ENCODE assay signal across 29 cellular contexts in genomic region chr9:23771746-23772145, GRCh38. TPM values are rescaled to one million over a fixed set of nuclear protein-coding genes. Genes with fewer than 3 reads are reported as not detected.
DNase-seq lines count a peak whose midpoint lies in the region; ATAC-seq and TF ChIP-seq lines count a peak whose summit lies in the region.
"Had no signal": no experiment of that assay in that cellular context is flagged by ENCODE, and none has a peak within 500 bp of the region (broad histone marks: within the 10 kb centered on the region; RNA-seq: fewer than 3 reads in every experiment).

No MANE protein-coding gene starts in this region.

- H2AFZ ChIP-seq in mammary epithelial cell (ENCODE audit: low read depth, low read length), result no peak overlapping the region

- H3K36me3 ChIP-seq in mammary epithelial cell (ENCODE audit: insufficient read depth, low read length) (no peaks in the 10 kb centered on the region), RWPE2 (ENCODE audit: low read depth) (no peaks in the 10 kb centered on the region)

- no peak overlapping the region for H3K9ac ChIP-seq in mammary epithelial cell (ENCODE audit: insufficient read depth, low read length)
- H3K9ac ChIP-seq: KMS-11 had no signal

- H3K4me1 Mint-ChIP-seq in MCF 10A (ENCODE audit: insufficient read depth, unreplicated experiment), result peaks cover 64% of the 10 kb centered on the region
- no peaks in the 10 kb centered on the region for H3K4me1 Mint-ChIP-seq in stimulated activated effector memory CD8-positive, alpha-beta T cell treated with anti-CD3 and anti-CD28 coated beads, Interleukin-12 subunit alpha, Interleukin-12 subunit beta, amount 100 ng/mL, for 72 hours

- intact Hi-C loops in mammary epithelial cell (cut with micrococcal nuclease), result no loop called here
- intact Hi-C loops in MCF 10A (cut with micrococcal nuclease), result no loop called here
- intact Hi-C loops in lower leg skin (cut with DNase I; ENCODE audit: low total_unique reads), result no loop called here

- in situ Hi-C loops in mammary epithelial cell (cut with MboI; ENCODE audit: low sequenced_read_pairs in 2 of 2), result no loop called here

- H3K9me3 Mint-ChIP-seq in MCF 10A (ENCODE audit: unreplicated experiment), result no peaks in the 10 kb centered on the region
- H3K9me3 Mint-ChIP-seq in stimulated activated effector memory CD8-positive, alpha-beta T cell treated with anti-CD3 and anti-CD28 coated beads, Interleukin-12 subunit alpha, Interleukin-12 subunit beta, amount 100 ng/mL, for 72 hours, result peaks cover 11% of the 10 kb centered on the region

- H3K4me3 ChIP-seq in mammary epithelial cell (replicated peaks in 1 of 3; ENCODE audit: insufficient read depth in 1 of 3, low read depth in 2 of 3, low read length in 3 of 3), result no peak overlapping the region
- no peak overlapping the region for H3K4me3 ChIP-seq in RWPE2 (ENCODE audit: severe bottlenecking)
- H3K4me3 ChIP-seq in lower leg skin (ENCODE audit: low read depth, poor library complexity, severe bottlenecking), result no peak overlapping the region

- H3K4me1 ChIP-seq in mammary epithelial cell (ENCODE audit: insufficient read depth, low read length) (peaks cover 61% of the 10 kb centered on the region), RWPE2 (ENCODE audit: insufficient read depth, poor library complexity, severe bottlenecking) (peaks cover 89% of the 10 kb centered on the region), foreskin keratinocyte (peaks cover 72% of the 10 kb centered on the region)

- DNase-seq in mammary epithelial cell (peak; percentile 49), MCF 10A (ENCODE audit: unreplicated experiment) (no peak), RWPE2 (ENCODE audit: low spot score) (no peak), foreskin keratinocyte (peak in 1 of 2 donors; percentile 35), mucosa of gallbladder (ENCODE audit: low spot score) (no peak), lower leg skin (ENCODE audit: low spot score in 2 of 2) (no peak)
- no peak for DNase-seq in stimulated activated effector memory CD8-positive, alpha-beta T cell treated with anti-CD3 and anti-CD28 coated beads, Interleukin-12 subunit alpha, Interleukin-12 subunit beta, amount 100 ng/mL, for 72 hours (ENCODE audit: low spot score in 2 of 2)
- DNase-seq: AML-193; C1 segment of cervical spinal cord; Calu3; CD8-positive, alpha-beta T cell; DMS153; GF-D8; H7; HFFc6; IMR-90; MV-4-11; NCI-H1105 treated with DMSO at 0.1 percent for 48 hours; NCI-H2081; NCI-H2171; NCI-H526; OCI-M1; RPMI8226; SIG-M5 had no signal

- POLR2A ChIA-PET in MCF 10A (lab: Yijun Ruan, JAX), result interaction anchor here (0.7 to 5.1 kb wide), 4 partner anchors 24 to 54 kb away, joined by 3 to 39 read pairs (median 6); partner anchors contain the start of gene ELAVL2

- no peak for TF ChIP-seq CTCF in mammary epithelial cell (conservative IDR thresholded peaks at IDR 0.05 in 1 of 2, IDR thresholded peaks at IDR 0.05 in 1 of 2; ENCODE audit: extremely low read depth in 1 of 2, insufficient read depth in 1 of 2, low read depth in 1 of 2, low read length in 2 of 2)
- TF ChIP-seq CTCF in MCF 10A (IDR thresholded peaks at IDR 0.05; ENCODE audit: unreplicated experiment), result no peak
- no peak for TF ChIP-seq CTCF in RWPE2 (IDR thresholded peaks at IDR 0.05; ENCODE audit: poor library complexity, severe bottlenecking)
- no peak for TF ChIP-seq CTCF in foreskin keratinocyte (conservative IDR thresholded peaks at IDR 0.05)
- TF ChIP-seq CTCF in lower leg skin (IDR thresholded peaks at IDR 0.05), result no peak

- no peaks in the 10 kb centered on the region for H3K36me3 Mint-ChIP-seq in MCF 10A (ENCODE audit: insufficient read depth, unreplicated experiment)
- H3K36me3 Mint-ChIP-seq in stimulated activated effector memory CD8-positive, alpha-beta T cell treated with anti-CD3 and anti-CD28 coated beads, Interleukin-12 subunit alpha, Interleukin-12 subunit beta, amount 100 ng/mL, for 72 hours, result no peaks in the 10 kb centered on the region
- H3K36me3 Mint-ChIP-seq: CD8-positive, alpha-beta T cell had no signal

- H3K27ac ChIP-seq in mammary epithelial cell (ENCODE audit: insufficient read depth, low read depth, low read length) (peak overlapping the region; percentile 52), RWPE2 (ENCODE audit: poor library complexity, severe bottlenecking) (peak overlapping the region; percentile 98), foreskin keratinocyte (peak overlapping the region; percentile 72)
- H3K27ac ChIP-seq: 22Rv1, HL-60, KMS-11 had no signal

- H3K9me3 ChIP-seq in mammary epithelial cell (replicated peaks; ENCODE audit: insufficient read depth, low read length), result no peaks in the 10 kb centered on the region
- no peaks in the 10 kb centered on the region for H3K9me3 ChIP-seq in RWPE2 (ENCODE audit: severe bottlenecking)

- BruUV-seq in mammary epithelial cell (replicated peaks; lab: Mats Ljungman, UMichigan) (no TSS peak), MCF 10A (replicated peaks; lab: Mats Ljungman, UMichigan) (no TSS peak)

- peaks cover 56% of the 10 kb centered on the region for H3K79me2 ChIP-seq in mammary epithelial cell (ENCODE audit: insufficient read depth, low read length)

- H3K4me3 Mint-ChIP-seq in MCF 10A (ENCODE audit: unreplicated experiment), result no peak overlapping the region
- H3K4me3 Mint-ChIP-seq in stimulated activated effector memory CD8-positive, alpha-beta T cell treated with anti-CD3 and anti-CD28 coated beads, Interleukin-12 subunit alpha, Interleukin-12 subunit beta, amount 100 ng/mL, for 72 hours, result no peak overlapping the region
- H3K4me3 Mint-ChIP-seq: CD8-positive, alpha-beta T cell; HFFc6 had no signal

- dilution Hi-C loops in mammary epithelial cell (cut with HindIII; ENCODE audit: low sequenced_read_pairs), result no loop called here

- no peaks in the 10 kb centered on the region for H3K27me3 Mint-ChIP-seq in MCF 10A (ENCODE audit: insufficient read depth, unreplicated experiment)

- no peaks in the 10 kb centered on the region for H4K20me1 ChIP-seq in mammary epithelial cell (ENCODE audit: insufficient read depth, low read length)

- no peak overlapping the region for H3K27ac Mint-ChIP-seq in MCF 10A (ENCODE audit: low read depth, unreplicated experiment)
- no peak overlapping the region for H3K27ac Mint-ChIP-seq in stimulated activated effector memory CD8-positive, alpha-beta T cell treated with anti-CD3 and anti-CD28 coated beads, Interleukin-12 subunit alpha, Interleukin-12 subunit beta, amount 100 ng/mL, for 72 hours
- H3K27ac Mint-ChIP-seq: CD8-positive, alpha-beta T cell; HFFc6 had no signal

- 0 out of 3 replicates have a peak, but pooled peaks have one; percentile 13 for ATAC-seq in RWPE2 (ENCODE audit: low read depth)
- ATAC-seq in foreskin keratinocyte, result peak; percentile 14
- no peak for ATAC-seq in GM18867 (IDR thresholded peaks at IDR 0.05; ENCODE audit: unreplicated experiment)
- no peak for ATAC-seq in stimulated activated effector memory CD8-positive, alpha-beta T cell treated with anti-CD3 and anti-CD28 coated beads, Interleukin-12 subunit alpha, Interleukin-12 subunit beta, amount 100 ng/mL, for 72 hours
- ATAC-seq: CD8-positive, alpha-beta T cell; SK-N-SH treated with all-trans-retinoic acid at 6 μM for 48 hours had no signal

- no peaks in the 10 kb centered on the region for H3K27me3 ChIP-seq in mammary epithelial cell (ENCODE audit: insufficient read depth, low read length)
- no peaks in the 10 kb centered on the region for H3K27me3 ChIP-seq in RWPE2 (ENCODE audit: insufficient read depth, poor library complexity, severe bottlenecking)
- H3K27me3 ChIP-seq in foreskin keratinocyte, result no peaks in the 10 kb centered on the region

- CTCF ChIA-PET in mammary epithelial cell (lab: Charles Lee; ENCODE audit: low non-redundant PET) (interaction anchor here (0.6 kb wide), 1 partner anchor 11 kb away, joined by 4 read pairs; no protein-coding TSS in a partner anchor), MCF 10A (lab: Yijun Ruan, JAX) (interaction anchor here (0.6 to 0.7 kb wide), 6 partner anchors 21 to 180 kb away, joined by 3 to 4 read pairs (median 3); no protein-coding TSS in a partner anchor)

- peak overlapping the region; percentile 55 for H3K4me2 ChIP-seq in mammary epithelial cell (ENCODE audit: insufficient read depth, low read depth, low read length)

- TF ChIP-seq POLR2A in lower leg skin (IDR thresholded peaks at IDR 0.05), result no peak

RNA-seq across cellular contexts. Expression of gene ELAVL2, which starts 54.3 kb away (rescaled TPM):
- total RNA-seq in mammary epithelial cell, result 1 to 10 TPM in 1 of 2 donors, under 1 TPM in 1; 0.67 to 5.7 TPM
- polyA plus RNA-seq in mammary epithelial cell, result 5.2 TPM
- polyA minus RNA-seq in mammary epithelial cell, result 11.7 TPM
- total RNA-seq in MCF 10A (2022), result 1.6 and 6.0 TPM in 2 replicates
- total RNA-seq in foreskin keratinocyte, result 10.4 and 12.1 TPM in 2 replicates
- 2.5 and 3.2 TPM in 2 replicates for polyA plus RNA-seq in foreskin keratinocyte
- 0.23 TPM for total RNA-seq in mucosa of gallbladder
- 1 to 10 TPM in 1 of 4 donors, under 1 TPM in 3; 0.11 to 1.3 (median 0.42) TPM for total RNA-seq in lower leg skin
- total RNA-seq: Calu3; CD8-positive, alpha-beta T cell; HFFc6 had no signal
- polyA plus RNA-seq: IMR-90 had no signal

Comparison
In these comparisons a context has a peak if more than half of its experiments do, and no peak if none do; other contexts are left out.
1. ATAC-seq: peak in RWPE2 (single experiment) and foreskin keratinocyte (single experiment); none in GM18867 (single experiment) and stimulated activated effector memory CD8-positive, alpha-beta T cell treated with anti-CD3 and anti-CD28 coated beads, Interleukin-12 subunit alpha, Interleukin-12 subunit beta, amount 100 ng/mL, for 72 hours (single experiment).
2. Peak in every context shown above with its lines, with median percentiles within 50 percentile points of each other: H3K27ac ChIP-seq.